In the genomic region with DNA sequence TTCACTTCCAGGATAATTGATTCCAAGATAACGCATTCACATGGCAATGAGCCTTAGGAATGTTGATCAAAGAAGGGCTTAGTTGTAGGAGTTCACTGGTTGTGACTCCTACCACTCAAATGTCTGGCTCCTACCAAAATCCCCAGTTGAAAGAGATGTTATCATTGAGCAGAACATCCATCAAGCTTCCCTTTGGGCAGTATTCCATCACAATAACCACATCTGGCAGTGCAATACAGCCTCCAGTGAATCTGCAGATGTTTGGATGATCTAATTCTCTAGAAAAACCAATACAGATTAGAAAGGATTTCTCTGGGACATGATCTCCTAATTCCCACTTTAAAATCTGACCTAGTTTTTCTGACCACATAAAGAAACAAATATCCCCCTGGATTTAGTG, we compare ENCODE assay signal across 29 cellular contexts.
"Had no signal": no experiment of that assay in that cellular context is flagged by ENCODE, and none has a peak within 500 bp of the region (broad histone marks: within the 10 kb centered on the region; RNA-seq: fewer than 3 reads in every experiment).

No MANE protein-coding gene starts in this region.

- H3K4me3 ChIP-seq: pancreas, prostate gland, right lobe of liver, sigmoid colon, spleen, suprapubic skin, testis, tibial artery, transverse colon, upper lobe of right lung, uterus had no signal

- H3K4me3 Mint-ChIP-seq: naive thymus-derived CD8-positive, alpha-beta T cell; natural killer cell treated with Interleukin-12 subunit alpha and Interleukin-12 subunit beta and Interleukin-15 and Interleukin-18, amount 100 ng/mL, for 72 hours; nephron progenitor cell; neural crest cell; stimulated activated memory B cell treated with anti-CD40 and anti-IgM and Interleukin-4, amounts not matched to agents 10 μg/mL and 1 μg/mL and 100 μg/mL, for 72 hours; stimulated activated naive CD8-positive, alpha-beta T cell treated with anti-CD3 and anti-CD28 coated beads, Interleukin-15, amount 100 ng/mL, for 72 hours; type B pancreatic cell had no signal

- H3K36me3 Mint-ChIP-seq: naive thymus-derived CD8-positive, alpha-beta T cell; natural killer cell treated with Interleukin-12 subunit alpha and Interleukin-12 subunit beta and Interleukin-15 and Interleukin-18, amount 100 ng/mL, for 72 hours; stimulated activated memory B cell treated with anti-CD40 and anti-IgM and Interleukin-4, amounts not matched to agents 10 μg/mL and 1 μg/mL and 100 μg/mL, for 72 hours; type B pancreatic cell had no signal

- H3K27me3 Mint-ChIP-seq: stimulated activated naive CD8-positive, alpha-beta T cell treated with anti-CD3 and anti-CD28 coated beads, Interleukin-15, amount 100 ng/mL, for 72 hours had no signal

- H3K27ac Mint-ChIP-seq: naive thymus-derived CD8-positive, alpha-beta T cell; natural killer cell treated with Interleukin-12 subunit alpha and Interleukin-12 subunit beta and Interleukin-15 and Interleukin-18, amount 100 ng/mL, for 72 hours; nephron progenitor cell; stimulated activated memory B cell treated with anti-CD40 and anti-IgM and Interleukin-4, amounts not matched to agents 10 μg/mL and 1 μg/mL and 100 μg/mL, for 72 hours; stimulated activated naive CD8-positive, alpha-beta T cell treated with anti-CD3 and anti-CD28 coated beads, Interleukin-15, amount 100 ng/mL, for 72 hours; type B pancreatic cell had no signal

- DNase-seq: naive thymus-derived CD8-positive, alpha-beta T cell; nephron progenitor cell; nucleus accumbens; pancreas; right cardiac atrium; right lobe of liver; sigmoid colon; small intestine; spleen; stimulated activated CD4-positive, alpha-beta T cell treated with anti-CD3 and anti-CD28 coated beads, Interleukin-12 subunit alpha, Interleukin-12 subunit beta, amount 100 ng/mL, for 4 hours; stimulated activated CD4-positive, alpha-beta T cell treated with anti-CD3 and anti-CD28 coated beads, Interleukin-1b, Interleukin-23, amount 100 ng/mL, for 48 hours; stimulated activated CD4-positive, alpha-beta T cell treated with anti-CD3 and anti-CD28 coated beads, Interleukin-4, amount 100 ng/mL, for 1 hour; stimulated activated CD4-positive, alpha-beta T cell treated with anti-CD3 and anti-CD28 coated beads, Interleukin-4, amount 100 ng/mL, for 4 hours; stimulated activated CD8-positive, alpha-beta memory T cell treated with anti-CD3 and anti-CD28 coated beads, Interleukin-4, amount 100 ng/mL, for 48 hours; stimulated activated naive CD4-positive, alpha-beta T cell; stimulated activated naive CD8-positive, alpha-beta T cell treated with anti-CD3 and anti-CD28 coated beads, Interleukin-15, amount 100 ng/mL, for 72 hours; stimulated activated naive CD8-positive, alpha-beta T cell treated with anti-CD3 and anti-CD28 coated beads, Interleukin-15, Interleukin-2, amounts not matched to agents 100 U/mL and 50 U/mL, for 24 hours; substantia nigra; testis; tibial artery; transverse colon; upper lobe of right lung; uterus had no signal

- ATAC-seq: naive thymus-derived CD8-positive, alpha-beta T cell; natural killer cell treated with Interleukin-12 subunit alpha and Interleukin-12 subunit beta and Interleukin-15 and Interleukin-18, amount 100 ng/mL, for 72 hours; pancreas; right cardiac atrium; right lobe of liver; stimulated activated memory B cell treated with anti-CD40 and anti-IgM and Interleukin-4, amounts not matched to agents 10 μg/mL and 1 μg/mL and 100 μg/mL, for 72 hours; stimulated activated naive CD8-positive, alpha-beta T cell treated with anti-CD3 and anti-CD28 coated beads, Interleukin-15, amount 100 ng/mL, for 72 hours; stimulated activated naive CD8-positive, alpha-beta T cell treated with anti-CD3 and anti-CD28 coated beads, Interleukin-15, Interleukin-2, amounts not matched to agents 100 U/mL and 50 U/mL, for 24 hours; upper lobe of right lung had no signal

- H3K9me3 Mint-ChIP-seq: naive thymus-derived CD8-positive, alpha-beta T cell; natural killer cell treated with Interleukin-12 subunit alpha and Interleukin-12 subunit beta and Interleukin-15 and Interleukin-18, amount 100 ng/mL, for 72 hours; nephron progenitor cell; neural crest cell; stimulated activated memory B cell treated with anti-CD40 and anti-IgM and Interleukin-4, amounts not matched to agents 10 μg/mL and 1 μg/mL and 100 μg/mL, for 72 hours; stimulated activated naive CD8-positive, alpha-beta T cell treated with anti-CD3 and anti-CD28 coated beads, Interleukin-15, amount 100 ng/mL, for 72 hours; type B pancreatic cell had no signal

- H3K4me1 Mint-ChIP-seq: naive thymus-derived CD8-positive, alpha-beta T cell; stimulated activated memory B cell treated with anti-CD40 and anti-IgM and Interleukin-4, amounts not matched to agents 10 μg/mL and 1 μg/mL and 100 μg/mL, for 72 hours had no signal
